ENCODE assay signal across 8 cellular contexts in genomic region chr10:8054498-8055407, GRCh38. TPM values are rescaled to one million over a fixed set of nuclear protein-coding genes. Genes with fewer than 3 reads are reported as not detected.
DNase-seq lines count a peak whose midpoint lies in the region; ATAC-seq and TF ChIP-seq lines count a peak whose summit lies in the region.

Gene GATA3 (plus strand): TSS chr10:8054688. CDS start chr10:8055656, 968 bp downstream.

- H3K4me3 Mint-ChIP-seq in stimulated activated naive CD8-positive, alpha-beta T cell treated with anti-CD3 and anti-CD28 coated beads, Interleukin-15, Interleukin-2, amounts not matched to agents 100 ng/mL and 50 ng/mL, for 24 hours = peak within 1 kb of the TSS; percentile 96

- H3K27me3 ChIP-seq in dorsolateral prefrontal cortex (peaks cover 15 to 100% (median 100%) of the 10 kb centered on the region in 45 donors), mononuclear cell (ENCODE audit: insufficient read depth, low read length) (peaks cover 77% of the 10 kb centered on the region)

- no peak within 1 kb of the TSS for H3K27ac ChIP-seq in dorsolateral prefrontal cortex

- H3K9me3 Mint-ChIP-seq in stimulated activated naive CD8-positive, alpha-beta T cell treated with anti-CD3 and anti-CD28 coated beads, Interleukin-15, Interleukin-2, amounts not matched to agents 100 ng/mL and 50 ng/mL, for 24 hours = no peaks in the 10 kb centered on the region

- H3K36me3 Mint-ChIP-seq in stimulated activated naive CD8-positive, alpha-beta T cell treated with anti-CD3 and anti-CD28 coated beads, Interleukin-15, Interleukin-2, amounts not matched to agents 100 ng/mL and 50 ng/mL, for 24 hours (ENCODE audit: low read depth) = peaks cover 31% of the 10 kb centered on the region

- intact Hi-C loops in dorsolateral prefrontal cortex (cut with DNase I) = no loop called here

- H3K4me3 ChIP-seq in dorsolateral prefrontal cortex = peak within 1 kb of the TSS in 56 of 59 donors; percentile 1 to 68 (median 40)
- H3K4me3 ChIP-seq in mononuclear cell (ENCODE audit: low read length) = peak within 1 kb of the TSS; percentile 57

- peaks cover 16% of the 10 kb centered on the region for H3K27me3 Mint-ChIP-seq in stimulated activated naive CD8-positive, alpha-beta T cell treated with anti-CD3 and anti-CD28 coated beads, Interleukin-15, Interleukin-2, amounts not matched to agents 100 ng/mL and 50 ng/mL, for 24 hours

- no peaks in the 10 kb centered on the region for H3K9me3 ChIP-seq in mononuclear cell (ENCODE audit: low read depth, low read length)

- DNase-seq in 8988T (peak; percentile 87), dorsolateral prefrontal cortex (peak in 1 of 10 donors; percentile 28), SHP77 (lab: John Stamatoyannopoulos, UW) (no peak)
- peak; percentile 64 to 76 for DNase-seq in activated CD4-positive, alpha-beta T cell treated with anti-CD3 and anti-CD28 coated beads for 24 hours (ENCODE audit: low read depth in 2 of 2)

- peaks cover 54% of the 10 kb centered on the region for H3K4me1 Mint-ChIP-seq in stimulated activated naive CD8-positive, alpha-beta T cell treated with anti-CD3 and anti-CD28 coated beads, Interleukin-15, Interleukin-2, amounts not matched to agents 100 ng/mL and 50 ng/mL, for 24 hours (ENCODE audit: low read depth)

- TF ChIP-seq POLR2A in GM19099 (IDR thresholded peaks at IDR 0.05; ENCODE audit: extremely low read depth, insufficient read length, low read depth) = peak; percentile 17

- TF ChIP-seq CTCF in dorsolateral prefrontal cortex (IDR thresholded peaks at IDR 0.05 in 54 of 56, conservative IDR thresholded peaks at IDR 0.05 in 2 of 56; ENCODE audit: low read depth in 1 of 56, partially characterized antibody in 56 of 56) = no peak

- H3K27ac Mint-ChIP-seq in stimulated activated naive CD8-positive, alpha-beta T cell treated with anti-CD3 and anti-CD28 coated beads, Interleukin-15, Interleukin-2, amounts not matched to agents 100 ng/mL and 50 ng/mL, for 24 hours = peak within 1 kb of the TSS; percentile 97

- peaks cover 79% of the 10 kb centered on the region for H3K4me1 ChIP-seq in mononuclear cell (ENCODE audit: insufficient read depth, low read length)

- peak; percentile 48 for ATAC-seq in HG03432 (IDR thresholded peaks at IDR 0.05; ENCODE audit: unreplicated experiment)

RNA-seq across cellular contexts. Expression of gene GATA3, which starts in this region (rescaled TPM):
- total RNA-seq in dorsolateral prefrontal cortex (under 1 TPM in 8 of 120 experiments, not detected in 112; 0.17 to 0.72 (median 0.28) TPM), mononuclear cell (7.3 TPM)

Comparison
In these comparisons a context has a peak if more than half of its experiments do, and no peak if none do; other contexts are left out.
1. DNase-seq: peak in 8988T (single experiment) and activated CD4-positive, alpha-beta T cell treated with anti-CD3 and anti-CD28 coated beads for 24 hours (2 of 2); none in SHP77 (0 of 2).